Comparison of ENCODE assay signal across 23 cellular contexts in the genomic region with DNA sequence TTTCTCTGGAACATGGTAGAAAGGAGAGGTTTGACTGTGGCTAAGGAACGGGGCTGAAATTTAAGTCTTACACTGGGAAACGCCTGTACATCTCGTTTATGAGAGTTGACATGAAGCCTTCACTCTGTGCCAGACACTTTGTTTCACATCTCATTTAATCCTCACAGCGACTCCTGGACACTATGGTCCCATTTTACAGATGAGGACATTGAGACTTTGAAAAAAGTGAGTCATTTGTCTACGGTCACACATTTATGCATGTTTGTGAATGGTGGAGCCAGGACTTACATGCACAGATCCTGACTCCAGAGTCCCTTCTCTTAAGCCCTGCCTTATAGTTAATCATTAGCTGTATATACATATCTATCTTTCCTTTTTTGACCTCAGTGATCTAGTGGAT.
"Had no signal": no experiment of that assay in that cellular context is flagged by ENCODE, and none has a peak within 500 bp of the region (broad histone marks: within the 10 kb centered on the region; RNA-seq: fewer than 3 reads in every experiment).

No MANE protein-coding gene starts in this region.

- H3K4me2 ChIP-seq: hepatocyte had no signal

- H3K9me3 ChIP-seq: left lung, lower lobe of right lung, mucosa of descending colon had no signal

- H3K27ac Mint-ChIP-seq: mesothelial cell of epicardium, naive B cell had no signal

- H3K27me3 ChIP-seq: foreskin keratinocyte, left lung had no signal

- H3K27ac ChIP-seq: coronary artery, dorsolateral prefrontal cortex, esophagus muscularis mucosa, foreskin keratinocyte, gastroesophageal sphincter, heart left ventricle, hepatocyte, left lung, lower lobe of right lung had no signal

- ATAC-seq: foreskin keratinocyte, gastroesophageal sphincter, heart left ventricle, left cardiac atrium, left lung, left ventricle myocardium superior, lower lobe of right lung, mucosa of descending colon had no signal

- H3K36me3 ChIP-seq: esophagus muscularis mucosa, gastroesophageal sphincter, heart left ventricle, left lung, lower lobe of right lung had no signal

- H3K4me3 ChIP-seq: coronary artery, dorsolateral prefrontal cortex, esophagus muscularis mucosa, gastroesophageal sphincter, heart left ventricle, hepatocyte, left lung, lower lobe of right lung, mucosa of descending colon had no signal

- H3K4me3 Mint-ChIP-seq: mesothelial cell of epicardium, naive B cell had no signal

- H3K4me1 Mint-ChIP-seq: mesothelial cell of epicardium, naive B cell had no signal

- FAIRE-seq: colon, endothelial cell of umbilical vein, frontal cortex, islet of Langerhans, keratinocyte had no signal

- H3K4me1 ChIP-seq: esophagus muscularis mucosa, foreskin keratinocyte, gastroesophageal sphincter, heart left ventricle, left lung, lower lobe of right lung had no signal

- DNase-seq: dermis blood vessel endothelial cell; dorsolateral prefrontal cortex; effector CD4-positive, alpha-beta T cell; effector memory CD4-positive, alpha-beta T cell; foreskin keratinocyte; heart left ventricle; left cardiac atrium; left lung; left ventricle myocardium superior; lower lobe of right lung; mesenchymal stem cell; mucosa of descending colon; naive B cell had no signal

- H3K79me2 ChIP-seq: hepatocyte had no signal

- H2AFZ ChIP-seq: hepatocyte had no signal
